In the genomic region with DNA sequence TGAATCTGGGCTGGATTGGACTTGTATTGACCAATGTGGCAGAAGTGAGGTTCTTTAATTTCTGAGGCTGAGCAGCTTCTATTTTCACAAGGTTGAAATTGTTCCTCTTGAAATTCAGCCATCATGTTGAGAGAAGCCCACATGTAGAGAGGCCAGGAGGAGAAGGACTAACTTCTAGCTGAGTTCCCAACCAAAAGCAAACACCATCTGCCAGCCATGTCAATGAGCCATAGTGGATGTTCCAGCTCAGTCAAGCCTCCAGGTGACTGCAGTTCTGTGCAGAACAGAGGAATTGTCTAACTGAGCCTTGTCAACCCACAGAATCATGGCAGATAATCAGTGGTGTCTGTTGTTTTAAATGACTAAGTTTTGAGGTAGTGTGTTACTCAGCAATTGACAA, we compare ENCODE assay signal across 31 cellular contexts.
"Had no signal": no experiment of that assay in that cellular context is flagged by ENCODE, and none has a peak within 500 bp of the region (broad histone marks: within the 10 kb centered on the region; RNA-seq: fewer than 3 reads in every experiment).

No MANE protein-coding gene starts in this region.

- H3K4me3 ChIP-seq: adrenal gland, cardiac muscle cell, PC-9 had no signal

- H3K27me3 ChIP-seq: adrenal gland, brain microvascular endothelial cell, cardiac muscle cell had no signal

- H3K4me1 ChIP-seq: adrenal gland had no signal

- H3K36me3 ChIP-seq: adrenal gland, brain microvascular endothelial cell, cardiac muscle cell had no signal

- H3K4me2 ChIP-seq: PC-9 had no signal

- H3K27ac ChIP-seq: adrenal gland, brain microvascular endothelial cell, cardiac muscle cell, PC-9, RWPE1 had no signal

- H2AFZ ChIP-seq: PC-9 had no signal

- H3K9me3 ChIP-seq: adrenal gland had no signal

- DNase-seq: activated CD4-positive, alpha-beta T cell treated with anti-CD3 and anti-CD28 coated beads for 36 hours; activated CD4-positive, alpha-beta T cell treated with anti-CD3 and anti-CD28 coated beads, Interleukin-2, amount 10 ng/mL, durations not matched to agents 7 days and 5 days; activated CD4-positive, alpha-beta T cell treated with anti-CD3 and anti-CD28 coated beads, Interleukin-2, amount 50 U/mL, for 48 hours; activated CD8-positive, alpha-beta T cell treated with anti-CD3 and anti-CD28 coated beads, Interleukin-2, amount 10 ng/mL, durations not matched to agents 7 days and 5 days; activated gamma-delta T cell; activated naive CD4-positive, alpha-beta T cell treated with anti-CD3 and anti-CD28 coated beads for 36 hours; activated T-cell treated with anti-CD3 and anti-CD28 coated beads, Interleukin-2, amount 50 U/mL, for 24 hours; adrenal gland; anterior cingulate cortex; brain microvascular endothelial cell; Karpas-422; KBM-7; NCI-H1048; NCI-H1105 treated with DMSO at 0.1 percent for 48 hours; NCI-H1436; NCI-H187; NCI-H2029 treated with DMSO at 0.1 percent for 48 hours; NCI-H2107; NCI-H226; NCI-H524 treated with DMSO at 0.1 percent for 48 hours; NCI-H748 treated with DMSO at 0.1 percent for 48 hours; PC-9; SIG-M5; T-helper 1 cell; T1000 had no signal

- ATAC-seq: activated CD4-positive, alpha-beta T cell treated with anti-CD3 and anti-CD28 coated beads for 36 hours; activated CD4-positive, CD25-positive, alpha-beta regulatory T cell treated with anti-CD3 and anti-CD28 coated beads, Interleukin-2, amount 50 U/mL, for 24 hours; activated CD8-positive, alpha-beta T cell treated with anti-CD3 and anti-CD28 coated beads, Interleukin-2, amount 10 ng/mL, durations not matched to agents 7 days and 5 days; Right ventricle myocardium inferior; SK-N-SH treated with all-trans-retinoic acid at 6 μM for 48 hours; WTC11 had no signal
